In genomic region chr4:126086041-126086440, GRCh38 we compare ENCODE assay signal across 33 cellular contexts.
"Had no signal": no experiment of that assay in that cellular context is flagged by ENCODE, and none has a peak within 500 bp of the region (broad histone marks: within the 10 kb centered on the region; RNA-seq: fewer than 3 reads in every experiment).

No MANE protein-coding gene starts in this region.

- H3K4me1 ChIP-seq: adrenal gland, ascending aorta, body of pancreas, breast epithelium had no signal

- H3K9me3 ChIP-seq: adrenal gland, ascending aorta, body of pancreas, breast epithelium had no signal

- FAIRE-seq: astrocyte, bronchial epithelial cell, colon had no signal

- H3K36me3 ChIP-seq: adrenal gland, ascending aorta, brain microvascular endothelial cell, breast epithelium, cardiac muscle cell had no signal

- DNase-seq: activated effector memory CD4-positive, alpha-beta T cell treated with anti-CD3 and anti-CD28 coated beads, Interleukin-2, amount 50 U/mL, for 16 hours; activated effector memory CD4-positive, alpha-beta T cell treated with Interleukin-2 at 50 U/mL for 16 hours; activated gamma-delta T cell; activated gamma-delta T cell treated with Interleukin-2 at 50 U/mL for 16 hours; activated naive CD4-positive, alpha-beta T cell; activated naive CD4-positive, alpha-beta T cell treated with anti-CD3 and anti-CD28 coated beads for 36 hours; activated naive CD4-positive, alpha-beta T cell treated with anti-CD3 and anti-CD28 coated beads, Interleukin-2, amount 10 ng/mL, durations not matched to agents 7 days and 5 days; activated naive CD4-positive, alpha-beta T cell treated with anti-CD3 and anti-CD28 coated beads, Interleukin-2, amount 50 U/mL, for 16 hours; activated naive CD4-positive, alpha-beta T cell treated with Interleukin-2 at 50 U/mL for 16 hours; activated naive CD8-positive, alpha-beta T cell treated with anti-CD3 and anti-CD28 coated beads for 36 hours; activated naive CD8-positive, alpha-beta T cell treated with anti-CD3 and anti-CD28 coated beads, Interleukin-2, amount 10 ng/mL, durations not matched to agents 7 days and 5 days; activated naive CD8-positive, alpha-beta T cell treated with anti-CD3 and anti-CD28 coated beads, Interleukin-2, amount 50 U/mL, for 24 hours; activated T-cell treated with anti-CD3 and anti-CD28 coated beads, Interleukin-2, amount 50 U/mL, for 4 hours; activated T-cell treated with anti-CD3 and anti-CD28 coated beads, Interleukin-2, amount 50 U/mL, for 48 hours; activated T-cell treated with anti-CD3 and anti-CD28 coated beads, Interleukin-2, amount 50 U/mL, for 72 hours; adrenal gland; amniotic stem cell; amygdala; anterior cingulate cortex; aorta; body of pancreas; brain microvascular endothelial cell; caudate nucleus; central memory CD4-positive, alpha-beta T cell; cerebellar nuclear complex had no signal

- ATAC-seq: activated naive CD4-positive, alpha-beta T cell treated with anti-CD3 and anti-CD28 coated beads, Interleukin-2, amount 50 U/mL, for 72 hours; activated naive CD8-positive, alpha-beta T cell treated with anti-CD3 and anti-CD28 coated beads, Interleukin-2, amount 50 U/mL, for 24 hours; activated T-cell treated with anti-CD3 and anti-CD28 coated beads, Interleukin-2, amount 50 U/mL, for 4 hours; activated T-cell treated with anti-CD3 and anti-CD28 coated beads, Interleukin-2, amount 50 U/mL, for 72 hours; activated T-helper 17 cell treated with anti-CD3 and anti-CD28 coated beads, Interleukin-2, amount 50 U/mL, for 72 hours; body of pancreas had no signal

- H3K4me3 ChIP-seq: adrenal gland, ascending aorta, body of pancreas, breast epithelium, cardiac muscle cell had no signal

- H3K27ac ChIP-seq: adrenal gland, ascending aorta, body of pancreas, brain microvascular endothelial cell, breast epithelium, cardiac muscle cell had no signal

- H3K27me3 ChIP-seq: adrenal gland, ascending aorta, body of pancreas, brain microvascular endothelial cell, breast epithelium, cardiac muscle cell had no signal
